In the genomic region with DNA sequence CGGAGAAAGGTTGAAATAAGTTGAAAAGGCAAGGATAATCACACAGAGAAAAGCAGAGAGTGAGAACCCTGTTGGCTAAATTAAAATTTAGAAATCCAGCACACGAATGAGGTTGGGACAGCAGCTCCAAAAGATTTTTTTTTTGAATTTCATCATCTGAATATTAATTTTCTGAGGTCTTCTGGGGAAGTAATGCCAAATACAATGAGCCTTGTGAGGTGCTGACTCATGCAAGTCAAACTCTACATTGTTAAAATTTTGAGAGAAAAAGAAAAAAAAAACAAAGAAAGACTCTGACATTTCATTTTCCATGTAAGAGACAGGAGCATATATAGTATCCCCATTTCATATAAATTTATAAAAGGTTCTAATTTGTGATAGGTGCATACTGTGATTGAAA, we compare ENCODE assay signal across 1 cellular context.
TF ChIP-seq lines count a peak whose summit lies in the region.

No MANE protein-coding gene starts in this region.

TF ChIP-seq in GM23338, 12 proteins besides CTCF, POLR2A, EP300 and RAD21 (continued from another document):
- TF ChIP-seq, protein P1, sequence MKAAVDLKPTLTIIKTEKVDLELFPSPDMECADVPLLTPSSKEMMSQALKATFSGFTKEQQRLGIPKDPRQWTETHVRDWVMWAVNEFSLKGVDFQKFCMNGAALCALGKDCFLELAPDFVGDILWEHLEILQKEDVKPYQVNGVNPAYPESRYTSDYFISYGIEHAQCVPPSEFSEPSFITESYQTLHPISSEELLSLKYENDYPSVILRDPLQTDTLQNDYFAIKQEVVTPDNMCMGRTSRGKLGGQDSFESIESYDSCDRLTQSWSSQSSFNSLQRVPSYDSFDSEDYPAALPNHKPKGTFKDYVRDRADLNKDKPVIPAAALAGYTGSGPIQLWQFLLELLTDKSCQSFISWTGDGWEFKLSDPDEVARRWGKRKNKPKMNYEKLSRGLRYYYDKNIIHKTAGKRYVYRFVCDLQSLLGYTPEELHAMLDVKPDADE (IDR thresholded peaks at IDR 0.05): no peak
- no peak for TF ChIP-seq ZNF114 (CRISPR knock-in tag; IDR thresholded peaks at IDR 0.05)
TF ChIP-seq in GM23338: peak in this region for 0.
